12 cellular contexts compared by ENCODE assay signal in genomic region chr1:40076895-40077312, GRCh38. TPM values are rescaled to one million over a fixed set of nuclear protein-coding genes. Genes with fewer than 3 reads are reported as not detected.
DNase-seq lines count a peak whose midpoint lies in the region; ATAC-seq and TF ChIP-seq lines count a peak whose summit lies in the region.
"Had no signal": no experiment of that assay in that cellular context is flagged by ENCODE, and none has a peak within 500 bp of the region (broad histone marks: within the 10 kb centered on the region; RNA-seq: fewer than 3 reads in every experiment).

No MANE protein-coding gene starts in this region.

- H3K27ac ChIP-seq in adrenal gland (peak overlapping the region in 4 of 5 donors; percentile 32 to 80 (median 60)), right atrium auricular region (peak overlapping the region; percentile 46 to 65), temporal lobe (ENCODE audit: low read depth, low read length) (peak overlapping the region; percentile 67)
- H3K27ac ChIP-seq: SJCRH30 had no signal

- no peaks in the 10 kb centered on the region for H3K27me3 ChIP-seq in adrenal gland
- H3K27me3 ChIP-seq in right atrium auricular region, result no peaks in the 10 kb centered on the region
- H3K27me3 ChIP-seq: SJCRH30 had no signal

- DNase-seq in activated CD8-positive, alpha-beta T cell treated with anti-CD3 and anti-CD28 coated beads for 36 hours, result no peak
- no peak for DNase-seq in activated CD8-positive, alpha-beta T cell treated with anti-CD3 and anti-CD28 coated beads, Interleukin-2, amount 10 ng/mL, durations not matched to agents 7 days and 5 days
- DNase-seq in adrenal gland (peak in 3 of 7 donors; percentile 36 to 48 (median 47)), right atrium auricular region (ENCODE audit: low spot score) (no peak), NCI-H1417 (lab: John Stamatoyannopoulos, UW) (no peak)
- no peak for DNase-seq in activated CD4-positive, alpha-beta T cell treated with anti-CD3 and anti-CD28 coated beads for 4 hours
- DNase-seq: activated naive CD4-positive, alpha-beta T cell treated with anti-CD3 and anti-CD28 coated beads, Interleukin-2, amount 50 U/mL, for 16 hours; AML-193; SJCRH30; stimulated activated CD4-positive, alpha-beta T cell treated with anti-CD3 and anti-CD28 coated beads, Interleukin-2, amount 100 ng/mL, for 24 hours had no signal

- CTCF ChIA-PET in activated CD8-positive, alpha-beta T cell treated with anti-CD3 and anti-CD28 coated beads for 36 hours (lab: Charles Lee), result interaction anchor here (0.9 to 4.7 kb wide), 8 partner anchors 8 to 324 kb away, joined by 3 to 28 read pairs (median 16); no protein-coding TSS in a partner anchor
- CTCF ChIA-PET in activated CD8-positive, alpha-beta T cell treated with anti-CD3 and anti-CD28 coated beads, Interleukin-2, amount 10 ng/mL, durations not matched to agents 7 days and 5 days (lab: Charles Lee), result interaction anchor here (0.6 to 4.9 kb wide), 13 partner anchors 7 to 265 kb away, joined by 3 to 49 read pairs (median 5); no protein-coding TSS in a partner anchor

- peak overlapping the region; percentile 38 for H3K27ac Mint-ChIP-seq in activated CD8-positive, alpha-beta T cell treated with anti-CD3 and anti-CD28 coated beads for 36 hours
- no peak overlapping the region for H3K27ac Mint-ChIP-seq in activated CD8-positive, alpha-beta T cell treated with anti-CD3 and anti-CD28 coated beads, Interleukin-2, amount 10 ng/mL, durations not matched to agents 7 days and 5 days

- H3K4me1 ChIP-seq in adrenal gland (replicated peaks in 1 of 2) (peaks cover 7 to 8% of the 10 kb centered on the region in 2 donors), right atrium auricular region (peaks cover 0 to 8% of the 10 kb centered on the region in 2 donors)
- H3K4me1 ChIP-seq: SJCRH30 had no signal

- no peaks in the 10 kb centered on the region for H3K9me3 ChIP-seq in adrenal gland (replicated peaks in 1 of 3)
- H3K9me3 ChIP-seq in right atrium auricular region, result no peaks in the 10 kb centered on the region
- H3K9me3 ChIP-seq: SJCRH30 had no signal

- ATAC-seq in activated CD8-positive, alpha-beta T cell treated with anti-CD3 and anti-CD28 coated beads for 36 hours, result no peak
- no peak for ATAC-seq in activated CD8-positive, alpha-beta T cell treated with anti-CD3 and anti-CD28 coated beads, Interleukin-2, amount 10 ng/mL, durations not matched to agents 7 days and 5 days
- no peak for ATAC-seq in HG02642 (IDR thresholded peaks at IDR 0.05; ENCODE audit: poor library complexity, unreplicated experiment)

- peaks cover 0 to 53% of the 10 kb centered on the region in 2 donors for H3K36me3 ChIP-seq in adrenal gland (replicated peaks in 1 of 2)
- peaks cover 54% of the 10 kb centered on the region for H3K36me3 ChIP-seq in right atrium auricular region

- no peak for TF ChIP-seq CTCF in activated CD8-positive, alpha-beta T cell treated with anti-CD3 and anti-CD28 coated beads for 36 hours (IDR thresholded peaks at IDR 0.05)
- TF ChIP-seq CTCF in adrenal gland (IDR thresholded peaks at IDR 0.05) (no peak), right atrium auricular region (IDR thresholded peaks at IDR 0.05) (no peak)

- no peaks in the 10 kb centered on the region for H3K27me3 Mint-ChIP-seq in activated CD8-positive, alpha-beta T cell treated with anti-CD3 and anti-CD28 coated beads for 36 hours
- H3K27me3 Mint-ChIP-seq in activated CD8-positive, alpha-beta T cell treated with anti-CD3 and anti-CD28 coated beads, Interleukin-2, amount 10 ng/mL, durations not matched to agents 7 days and 5 days (ENCODE audit: low read depth), result no peaks in the 10 kb centered on the region

- intact Hi-C loops in activated CD8-positive, alpha-beta T cell treated with anti-CD3 and anti-CD28 coated beads for 36 hours (cut with micrococcal nuclease), result no loop called here
- intact Hi-C loops in adrenal gland (cut with DNase I), result no loop called here

- peaks cover 12% of the 10 kb centered on the region for H3K4me1 Mint-ChIP-seq in activated CD8-positive, alpha-beta T cell treated with anti-CD3 and anti-CD28 coated beads for 36 hours (ENCODE audit: low read depth)
- H3K4me1 Mint-ChIP-seq in activated CD8-positive, alpha-beta T cell treated with anti-CD3 and anti-CD28 coated beads, Interleukin-2, amount 10 ng/mL, durations not matched to agents 7 days and 5 days (ENCODE audit: low read depth), result peaks cover 3% of the 10 kb centered on the region

- H3K4me3 ChIP-seq in adrenal gland (no peak overlapping the region), right atrium auricular region (no peak overlapping the region)
- H3K4me3 ChIP-seq: SJCRH30 had no signal

- POLR2A ChIA-PET in activated CD8-positive, alpha-beta T cell treated with anti-CD3 and anti-CD28 coated beads for 36 hours (lab: Charles Lee), result interaction anchor here (0.5 to 8.5 kb wide), 6 partner anchors 13 to 308 kb away, joined by 3 to 48 read pairs (median 3); no protein-coding TSS in a partner anchor
- POLR2A ChIA-PET in activated CD8-positive, alpha-beta T cell treated with anti-CD3 and anti-CD28 coated beads, Interleukin-2, amount 10 ng/mL, durations not matched to agents 7 days and 5 days (lab: Charles Lee), result interaction anchor here (0.6 kb wide), 1 partner anchor 323 kb away, joined by 3 read pairs; no protein-coding TSS in a partner anchor

- no peaks in the 10 kb centered on the region for H3K9me3 Mint-ChIP-seq in activated CD8-positive, alpha-beta T cell treated with anti-CD3 and anti-CD28 coated beads for 36 hours
- no peaks in the 10 kb centered on the region for H3K9me3 Mint-ChIP-seq in activated CD8-positive, alpha-beta T cell treated with anti-CD3 and anti-CD28 coated beads, Interleukin-2, amount 10 ng/mL, durations not matched to agents 7 days and 5 days (ENCODE audit: insufficient read depth)

- 26 to 45% (median 37%) methylated on average over 5 of the region's 5 CpGs for WGBS in adrenal gland, 4 donors

- no peak overlapping the region for H3K4me3 Mint-ChIP-seq in activated CD8-positive, alpha-beta T cell treated with anti-CD3 and anti-CD28 coated beads for 36 hours
- no peak overlapping the region for H3K4me3 Mint-ChIP-seq in activated CD8-positive, alpha-beta T cell treated with anti-CD3 and anti-CD28 coated beads, Interleukin-2, amount 10 ng/mL, durations not matched to agents 7 days and 5 days

- TF ChIP-seq POLR2A in adrenal gland (IDR thresholded peaks at IDR 0.05), result no peak

- peaks cover 43% of the 10 kb centered on the region for H3K36me3 Mint-ChIP-seq in activated CD8-positive, alpha-beta T cell treated with anti-CD3 and anti-CD28 coated beads for 36 hours (ENCODE audit: low read depth)
- H3K36me3 Mint-ChIP-seq in activated CD8-positive, alpha-beta T cell treated with anti-CD3 and anti-CD28 coated beads, Interleukin-2, amount 10 ng/mL, durations not matched to agents 7 days and 5 days (ENCODE audit: low read depth), result peaks cover 54% of the 10 kb centered on the region

RNA-seq across cellular contexts. Expression of gene PPT1, which starts 20.1 kb away (rescaled TPM):
- total RNA-seq in activated CD8-positive, alpha-beta T cell treated with anti-CD3 and anti-CD28 coated beads for 36 hours, result 10 to 100 TPM; 60.6 to 69.1 TPM
- total RNA-seq in activated CD8-positive, alpha-beta T cell treated with anti-CD3 and anti-CD28 coated beads, Interleukin-2, amount 10 ng/mL, durations not matched to agents 7 days and 5 days, result 10 to 100 TPM; 81.1 to 84.6 TPM
- 100 to 1,000 TPM in 2 of 8 donors, 10 to 100 TPM in 6; 72.1 to 112 (median 80.8) TPM for total RNA-seq in adrenal gland
- 100 to 1,000 TPM in 1 of 3 donors, 10 to 100 TPM in 2; 55.3 to 136 (median 59.4) TPM for polyA plus RNA-seq in adrenal gland
- 10 to 100 TPM; 30.0 to 34.6 TPM for total RNA-seq in right atrium auricular region
- 48.4 TPM for total RNA-seq in temporal lobe

RNA-seq across cellular contexts. Expression of gene CAP1, which starts 36.4 kb away (rescaled TPM):
- 100 to 1,000 TPM; 511 to 512 TPM for total RNA-seq in activated CD8-positive, alpha-beta T cell treated with anti-CD3 and anti-CD28 coated beads for 36 hours
- 100 to 1,000 TPM; 805 to 847 TPM for total RNA-seq in activated CD8-positive, alpha-beta T cell treated with anti-CD3 and anti-CD28 coated beads, Interleukin-2, amount 10 ng/mL, durations not matched to agents 7 days and 5 days
- total RNA-seq in adrenal gland (100 to 1,000 TPM; 167 to 304 (median 217) TPM), right atrium auricular region (100 to 1,000 TPM in 1 of 2 donors, 10 to 100 TPM in 1; 58.9 to 111 TPM), temporal lobe (94.7 TPM)
- 100 to 1,000 TPM in 1 of 3 donors, 10 to 100 TPM in 2; 59.9 to 234 (median 62.5) TPM for polyA plus RNA-seq in adrenal gland
